ENCODE assay signal across 8 cellular contexts in the genomic region with DNA sequence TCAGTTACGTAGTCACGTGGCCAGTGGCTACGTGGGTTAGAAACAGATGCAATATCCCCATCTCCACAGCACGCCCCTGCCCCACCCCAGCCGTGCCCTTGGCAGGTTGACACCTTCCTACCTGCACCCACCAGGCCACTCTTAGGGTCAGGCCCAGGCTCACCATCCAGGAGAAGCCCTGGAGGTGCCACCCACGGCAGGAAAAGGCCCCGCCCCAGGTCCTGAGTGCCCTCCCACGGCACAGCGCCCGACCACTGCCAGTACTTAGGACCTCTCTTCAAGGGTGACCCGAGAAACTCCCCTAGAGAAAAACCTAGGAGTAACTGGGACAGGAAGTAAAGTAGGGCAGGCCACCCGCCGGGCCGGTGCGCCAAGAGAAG. TPM values are rescaled to one million over a fixed set of nuclear protein-coding genes. Genes with fewer than 3 reads are reported as not detected.
DNase-seq lines count a peak whose midpoint lies in the region; ATAC-seq and TF ChIP-seq lines count a peak whose summit lies in the region.

No MANE protein-coding gene starts in this region.

- peak overlapping the region; percentile 63 for H3K27ac Mint-ChIP-seq in activated naive CD4-positive, alpha-beta T cell treated with anti-CD3 and anti-CD28 coated beads, Interleukin-2, amount 10 ng/mL, durations not matched to agents 7 days and 5 days
- peak overlapping the region in 1 of 2 donors; percentile 4 for H3K27ac Mint-ChIP-seq in activated naive CD4-positive, alpha-beta T cell treated with anti-CD3 and anti-CD28 coated beads, Interleukin-2, amount 50 U/mL, for 72 hours
- peak overlapping the region; percentile 86 for H3K27ac Mint-ChIP-seq in activated T-helper 1 cell treated with anti-CD3 and anti-CD28 coated beads, Interleukin-12 subunit alpha, Interleukin-12 subunit beta, Interleukin-2, Interleukin-4 antibody, amounts not matched to agents 30 ng/mL and 10 ng/mL and 1 ng/mL, durations not matched to agents 14 hours and 24 hours and 36 hours

- TF ChIP-seq CTCF in left lung (IDR thresholded peaks at IDR 0.05) (no peak), upper lobe of right lung (IDR thresholded peaks at IDR 0.05) (no peak)

- peaks cover 5% of the 10 kb centered on the region for H3K27me3 Mint-ChIP-seq in activated naive CD4-positive, alpha-beta T cell treated with anti-CD3 and anti-CD28 coated beads, Interleukin-2, amount 10 ng/mL, durations not matched to agents 7 days and 5 days
- H3K27me3 Mint-ChIP-seq in activated T-helper 1 cell treated with anti-CD3 and anti-CD28 coated beads, Interleukin-12 subunit alpha, Interleukin-12 subunit beta, Interleukin-2, Interleukin-4 antibody, amounts not matched to agents 30 ng/mL and 10 ng/mL and 1 ng/mL, durations not matched to agents 14 hours and 24 hours and 36 hours (ENCODE audit: insufficient read depth) = no peaks in the 10 kb centered on the region

- H3K36me3 ChIP-seq in left lung = peaks cover 2 to 62% of the 10 kb centered on the region in 2 donors
- H3K36me3 ChIP-seq in upper lobe of right lung = peaks cover 55% of the 10 kb centered on the region

- no peaks in the 10 kb centered on the region for H3K9me3 Mint-ChIP-seq in activated naive CD4-positive, alpha-beta T cell treated with anti-CD3 and anti-CD28 coated beads, Interleukin-2, amount 10 ng/mL, durations not matched to agents 7 days and 5 days
- no peaks in the 10 kb centered on the region for H3K9me3 Mint-ChIP-seq in activated naive CD4-positive, alpha-beta T cell treated with anti-CD3 and anti-CD28 coated beads, Interleukin-2, amount 50 U/mL, for 72 hours
- no peaks in the 10 kb centered on the region for H3K9me3 Mint-ChIP-seq in activated T-helper 1 cell treated with anti-CD3 and anti-CD28 coated beads, Interleukin-12 subunit alpha, Interleukin-12 subunit beta, Interleukin-2, Interleukin-4 antibody, amounts not matched to agents 30 ng/mL and 10 ng/mL and 1 ng/mL, durations not matched to agents 14 hours and 24 hours and 36 hours

- peak; percentile 34 for DNase-seq in activated naive CD4-positive, alpha-beta T cell treated with anti-CD3 and anti-CD28 coated beads, Interleukin-2, amount 10 ng/mL, durations not matched to agents 7 days and 5 days
- DNase-seq in activated naive CD4-positive, alpha-beta T cell treated with anti-CD3 and anti-CD28 coated beads, Interleukin-2, amount 50 U/mL, for 72 hours (ENCODE audit: low spot score in 2 of 2) = no peak
- no peak for DNase-seq in activated T-helper 1 cell treated with anti-CD3 and anti-CD28 coated beads, Interleukin-12 subunit alpha, Interleukin-12 subunit beta, Interleukin-2, Interleukin-4 antibody, amounts not matched to agents 30 ng/mL and 10 ng/mL and 1 ng/mL, durations not matched to agents 14 hours and 24 hours and 36 hours (ENCODE audit: low spot score)
- peak in 1 of 2 donors; percentile 77 for DNase-seq in left lung
- DNase-seq in upper lobe of right lung = no peak
- no peak for DNase-seq in stimulated activated naive CD4-positive, alpha-beta T cell (lab: John Stamatoyannopoulos, UW)
- no peak for DNase-seq in Right ventricle myocardium superior
- no peak for DNase-seq in NCI-H2171 treated with DMSO at 0.1 percent for 48 hours (lab: John Stamatoyannopoulos, UW)

- H3K27ac ChIP-seq in left lung (peak overlapping the region in 1 of 2 donors; percentile 92), upper lobe of right lung (peak overlapping the region; percentile 89)

- H3K27me3 ChIP-seq in left lung (no peaks in the 10 kb centered on the region), upper lobe of right lung (no peaks in the 10 kb centered on the region)

- no peak for ATAC-seq in activated naive CD4-positive, alpha-beta T cell treated with anti-CD3 and anti-CD28 coated beads, Interleukin-2, amount 50 U/mL, for 72 hours
- ATAC-seq in left lung = no peak
- ATAC-seq in upper lobe of right lung = no peak
- ATAC-seq in Right ventricle myocardium superior (ENCODE audit: poor library complexity) = no peak

- CTCF ChIA-PET in activated naive CD4-positive, alpha-beta T cell treated with anti-CD3 and anti-CD28 coated beads, Interleukin-2, amount 10 ng/mL, durations not matched to agents 7 days and 5 days (lab: Charles Lee) = interaction anchor here (1.1 kb wide), 1 partner anchor 103 kb away, joined by 3 read pairs; no protein-coding TSS in a partner anchor

- peaks cover 35% of the 10 kb centered on the region for H3K36me3 Mint-ChIP-seq in activated naive CD4-positive, alpha-beta T cell treated with anti-CD3 and anti-CD28 coated beads, Interleukin-2, amount 10 ng/mL, durations not matched to agents 7 days and 5 days
- H3K36me3 Mint-ChIP-seq in activated naive CD4-positive, alpha-beta T cell treated with anti-CD3 and anti-CD28 coated beads, Interleukin-2, amount 50 U/mL, for 72 hours = peaks cover 12 to 16% of the 10 kb centered on the region in 2 donors
- peaks cover 21% of the 10 kb centered on the region for H3K36me3 Mint-ChIP-seq in activated T-helper 1 cell treated with anti-CD3 and anti-CD28 coated beads, Interleukin-12 subunit alpha, Interleukin-12 subunit beta, Interleukin-2, Interleukin-4 antibody, amounts not matched to agents 30 ng/mL and 10 ng/mL and 1 ng/mL, durations not matched to agents 14 hours and 24 hours and 36 hours (ENCODE audit: low read depth)

- no peaks in the 10 kb centered on the region for H3K9me3 ChIP-seq in left lung
- H3K9me3 ChIP-seq in upper lobe of right lung = no peaks in the 10 kb centered on the region

- intact Hi-C loops in activated T-helper 1 cell treated with anti-CD3 and anti-CD28 coated beads, Interleukin-12 subunit alpha, Interleukin-12 subunit beta, Interleukin-2, Interleukin-4 antibody, amounts not matched to agents 30 ng/mL and 10 ng/mL and 1 ng/mL, durations not matched to agents 14 hours and 24 hours and 36 hours (cut with micrococcal nuclease) = no loop called here
- intact Hi-C loops in left lung (cut with DNase I) (no loop called here), upper lobe of right lung (cut with DNase I) (no loop called here), Right ventricle myocardium superior (cut with DNase I) (no loop called here)

- H3K4me1 Mint-ChIP-seq in activated naive CD4-positive, alpha-beta T cell treated with anti-CD3 and anti-CD28 coated beads, Interleukin-2, amount 10 ng/mL, durations not matched to agents 7 days and 5 days = peaks cover 30% of the 10 kb centered on the region
- peaks cover 17% of the 10 kb centered on the region for H3K4me1 Mint-ChIP-seq in activated T-helper 1 cell treated with anti-CD3 and anti-CD28 coated beads, Interleukin-12 subunit alpha, Interleukin-12 subunit beta, Interleukin-2, Interleukin-4 antibody, amounts not matched to agents 30 ng/mL and 10 ng/mL and 1 ng/mL, durations not matched to agents 14 hours and 24 hours and 36 hours (ENCODE audit: low read depth)

- peak overlapping the region; percentile 94 for H3K4me3 Mint-ChIP-seq in activated naive CD4-positive, alpha-beta T cell treated with anti-CD3 and anti-CD28 coated beads, Interleukin-2, amount 10 ng/mL, durations not matched to agents 7 days and 5 days
- H3K4me3 Mint-ChIP-seq in activated T-helper 1 cell treated with anti-CD3 and anti-CD28 coated beads, Interleukin-12 subunit alpha, Interleukin-12 subunit beta, Interleukin-2, Interleukin-4 antibody, amounts not matched to agents 30 ng/mL and 10 ng/mL and 1 ng/mL, durations not matched to agents 14 hours and 24 hours and 36 hours = peak overlapping the region; percentile 75

- peak overlapping the region; percentile 97 to 99 for H3K4me3 ChIP-seq in left lung
- H3K4me3 ChIP-seq in upper lobe of right lung = peak overlapping the region; percentile 89

- H3K4me1 ChIP-seq in left lung (peaks cover 7 to 66% of the 10 kb centered on the region in 2 donors), upper lobe of right lung (peaks cover 15% of the 10 kb centered on the region)

RNA-seq across cellular contexts. Expression of a gene that starts 1.5 kb away (rescaled TPM):
- total RNA-seq in activated naive CD4-positive, alpha-beta T cell treated with anti-CD3 and anti-CD28 coated beads, Interleukin-2, amount 50 U/mL, for 72 hours = 10 to 100 TPM; 17.6 to 19.4 TPM
- total RNA-seq in activated T-helper 1 cell treated with anti-CD3 and anti-CD28 coated beads, Interleukin-12 subunit alpha, Interleukin-12 subunit beta, Interleukin-2, Interleukin-4 antibody, amounts not matched to agents 30 ng/mL and 10 ng/mL and 1 ng/mL, durations not matched to agents 14 hours and 24 hours and 36 hours = 27.7 and 30.7 TPM in 2 replicates
- 10 to 100 TPM; 12.6 to 13.2 TPM for total RNA-seq in left lung
- 12.5 TPM for total RNA-seq in upper lobe of right lung
- total RNA-seq in Right ventricle myocardium superior = 7.3 TPM

RNA-seq across cellular contexts. Expression of a gene that starts 7.5 kb away (rescaled TPM):
- 10 to 100 TPM; 50.6 to 52.5 TPM for total RNA-seq in activated naive CD4-positive, alpha-beta T cell treated with anti-CD3 and anti-CD28 coated beads, Interleukin-2, amount 50 U/mL, for 72 hours
- 53.3 and 61.7 TPM in 2 replicates for total RNA-seq in activated T-helper 1 cell treated with anti-CD3 and anti-CD28 coated beads, Interleukin-12 subunit alpha, Interleukin-12 subunit beta, Interleukin-2, Interleukin-4 antibody, amounts not matched to agents 30 ng/mL and 10 ng/mL and 1 ng/mL, durations not matched to agents 14 hours and 24 hours and 36 hours
- total RNA-seq in left lung (10 to 100 TPM; 43.0 to 44.2 TPM), upper lobe of right lung (39.9 TPM), Right ventricle myocardium superior (65.6 TPM)

RNA-seq across cellular contexts. Expression of a gene that starts 19.1 kb away (rescaled TPM):
- total RNA-seq in activated naive CD4-positive, alpha-beta T cell treated with anti-CD3 and anti-CD28 coated beads, Interleukin-2, amount 50 U/mL, for 72 hours = 100 to 1,000 TPM; 308 to 333 TPM
- 404 TPM in 2 replicates for total RNA-seq in activated T-helper 1 cell treated with anti-CD3 and anti-CD28 coated beads, Interleukin-12 subunit alpha, Interleukin-12 subunit beta, Interleukin-2, Interleukin-4 antibody, amounts not matched to agents 30 ng/mL and 10 ng/mL and 1 ng/mL, durations not matched to agents 14 hours and 24 hours and 36 hours
- 100 to 1,000 TPM; 407 to 455 TPM for total RNA-seq in left lung
- total RNA-seq in upper lobe of right lung = 397 TPM
- total RNA-seq in Right ventricle myocardium superior = 251 TPM

RNA-seq across cellular contexts. Expression of a gene that starts 38.5 kb away (rescaled TPM):
- total RNA-seq in activated naive CD4-positive, alpha-beta T cell treated with anti-CD3 and anti-CD28 coated beads, Interleukin-2, amount 50 U/mL, for 72 hours = 100 to 1,000 TPM; 206 to 293 TPM
- total RNA-seq in activated T-helper 1 cell treated with anti-CD3 and anti-CD28 coated beads, Interleukin-12 subunit alpha, Interleukin-12 subunit beta, Interleukin-2, Interleukin-4 antibody, amounts not matched to agents 30 ng/mL and 10 ng/mL and 1 ng/mL, durations not matched to agents 14 hours and 24 hours and 36 hours = 201 and 202 TPM in 2 replicates
- 100 to 1,000 TPM; 217 to 221 TPM for total RNA-seq in left lung
- 203 TPM for total RNA-seq in upper lobe of right lung
- 143 TPM for total RNA-seq in Right ventricle myocardium superior

RNA-seq across cellular contexts. Expression of a gene that starts 48.1 kb away (rescaled TPM):
- total RNA-seq in activated naive CD4-positive, alpha-beta T cell treated with anti-CD3 and anti-CD28 coated beads, Interleukin-2, amount 50 U/mL, for 72 hours = under 1 TPM; 0.16 to 0.86 TPM
- 0.61 and 0.93 TPM in 2 replicates for total RNA-seq in activated T-helper 1 cell treated with anti-CD3 and anti-CD28 coated beads, Interleukin-12 subunit alpha, Interleukin-12 subunit beta, Interleukin-2, Interleukin-4 antibody, amounts not matched to agents 30 ng/mL and 10 ng/mL and 1 ng/mL, durations not matched to agents 14 hours and 24 hours and 36 hours
- total RNA-seq in left lung (1 to 10 TPM; 2.3 to 4.9 TPM), upper lobe of right lung (6.9 TPM), Right ventricle myocardium superior (1.6 TPM)
